Comparison of ENCODE assay signal across 18 cellular contexts in the genomic region with DNA sequence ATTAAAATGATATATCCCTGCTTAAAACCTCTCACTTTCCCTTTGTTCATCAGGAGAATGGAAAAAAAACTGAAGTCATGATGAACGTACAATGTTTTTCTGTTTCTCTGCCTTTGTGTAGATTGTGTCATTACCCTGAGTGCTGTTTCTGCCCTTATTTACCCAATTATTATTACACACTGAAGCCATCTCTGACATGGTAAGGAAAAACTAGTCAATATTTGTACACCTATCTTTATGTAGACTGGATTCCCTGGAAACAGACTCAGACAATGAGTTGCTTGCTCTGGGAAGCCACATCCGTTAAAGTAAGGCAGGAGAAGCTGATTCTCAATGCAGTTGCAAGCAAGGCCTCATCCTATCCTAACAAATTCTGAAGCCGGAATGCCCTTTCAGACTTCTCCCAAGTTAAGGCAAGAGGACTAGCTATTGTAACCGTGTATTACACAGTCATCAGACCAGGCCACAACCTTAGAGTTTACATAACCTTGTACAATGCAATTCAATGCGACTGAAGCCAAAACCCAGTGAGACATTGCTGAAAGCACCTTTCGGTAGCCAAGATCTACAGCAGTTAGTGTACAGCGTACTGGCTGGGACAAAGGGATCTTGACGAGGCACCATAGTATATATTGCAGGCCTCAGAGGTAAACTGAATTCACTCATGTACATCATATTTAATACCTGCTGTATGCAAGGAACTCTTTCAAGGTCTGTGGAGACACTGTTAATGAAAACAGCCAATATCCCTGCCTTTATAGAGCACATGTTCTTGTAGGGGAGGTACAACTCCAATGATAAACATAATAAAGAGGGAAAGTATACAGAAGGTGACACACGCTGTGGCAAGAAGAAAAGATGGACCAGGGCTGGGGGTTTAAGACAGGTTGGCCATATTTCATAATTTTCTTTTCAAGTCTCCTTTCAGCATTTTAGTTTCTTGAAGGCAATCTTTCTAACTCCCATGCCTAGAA.
"Had no signal": no experiment of that assay in that cellular context is flagged by ENCODE, and none has a peak within 500 bp of the region (broad histone marks: within the 10 kb centered on the region; RNA-seq: fewer than 3 reads in every experiment).

No MANE protein-coding gene starts in this region.

- H3K27me3 Mint-ChIP-seq: activated CD4-positive, alpha-beta T cell treated with anti-CD3 and anti-CD28 coated beads for 36 hours; memory B cell; naive thymus-derived CD4-positive, alpha-beta T cell; stimulated activated naive B cell treated with anti-CD40 and anti-IgM and Interleukin-4, amounts not matched to agents 10 μg/mL and 1 μg/mL and 100 μg/mL, for 72 hours had no signal

- H3K4me3 ChIP-seq: cardiac muscle cell, esophagus squamous epithelium, heart right ventricle, sigmoid colon, thyroid gland had no signal

- ATAC-seq: activated CD4-positive, alpha-beta T cell treated with anti-CD3 and anti-CD28 coated beads for 36 hours; activated naive CD4-positive, alpha-beta T cell treated with anti-CD3 and anti-CD28 coated beads, Interleukin-2, amount 50 U/mL, for 72 hours; heart right ventricle; naive thymus-derived CD4-positive, alpha-beta T cell; stimulated activated naive B cell treated with anti-CD40 and anti-IgM and Interleukin-4, amounts not matched to agents 10 μg/mL and 1 μg/mL and 100 μg/mL, for 72 hours; WTC11 had no signal

- H3K4me3 Mint-ChIP-seq: activated CD4-positive, alpha-beta T cell treated with anti-CD3 and anti-CD28 coated beads for 36 hours; immature natural killer cell; memory B cell; naive thymus-derived CD4-positive, alpha-beta T cell; stimulated activated naive B cell treated with anti-CD40 and anti-IgM and Interleukin-4, amounts not matched to agents 10 μg/mL and 1 μg/mL and 100 μg/mL, for 72 hours; WTC11 had no signal

- H3K36me3 Mint-ChIP-seq: immature natural killer cell; memory B cell; naive thymus-derived CD4-positive, alpha-beta T cell; stimulated activated naive B cell treated with anti-CD40 and anti-IgM and Interleukin-4, amounts not matched to agents 10 μg/mL and 1 μg/mL and 100 μg/mL, for 72 hours; WTC11 had no signal

- H3K27ac Mint-ChIP-seq: activated CD4-positive, alpha-beta T cell treated with anti-CD3 and anti-CD28 coated beads for 36 hours; activated naive CD4-positive, alpha-beta T cell treated with anti-CD3 and anti-CD28 coated beads, Interleukin-2, amount 50 U/mL, for 72 hours; immature natural killer cell; memory B cell; naive thymus-derived CD4-positive, alpha-beta T cell; stimulated activated naive B cell treated with anti-CD40 and anti-IgM and Interleukin-4, amounts not matched to agents 10 μg/mL and 1 μg/mL and 100 μg/mL, for 72 hours; WTC11 had no signal

- H3K9me3 ChIP-seq: esophagus squamous epithelium, heart right ventricle, sigmoid colon, thyroid gland had no signal

- H3K36me3 ChIP-seq: cardiac muscle cell, esophagus squamous epithelium, heart right ventricle, sigmoid colon, thyroid gland had no signal

- H3K4me1 Mint-ChIP-seq: activated CD4-positive, alpha-beta T cell treated with anti-CD3 and anti-CD28 coated beads for 36 hours; immature natural killer cell; memory B cell; naive thymus-derived CD4-positive, alpha-beta T cell; stimulated activated naive B cell treated with anti-CD40 and anti-IgM and Interleukin-4, amounts not matched to agents 10 μg/mL and 1 μg/mL and 100 μg/mL, for 72 hours had no signal

- H3K4me1 ChIP-seq: esophagus squamous epithelium, heart right ventricle, sigmoid colon, thyroid gland had no signal

- H3K27ac ChIP-seq: cardiac muscle cell, esophagus squamous epithelium, heart right ventricle, sigmoid colon, thyroid gland had no signal

- H3K27me3 ChIP-seq: cardiac muscle cell, esophagus squamous epithelium, heart right ventricle, sigmoid colon, thyroid gland had no signal

- DNase-seq: activated CD4-positive, alpha-beta T cell treated with anti-CD3 and anti-CD28 coated beads for 36 hours; activated CD4-positive, alpha-beta T cell treated with anti-CD3 and anti-CD28 coated beads, Interleukin-2, amount 50 U/mL, for 48 hours; activated gamma-delta T cell; dermis blood vessel endothelial cell; effector memory CD4-positive, alpha-beta T cell; esophagus squamous epithelium; heart right ventricle; immature natural killer cell; kidney glomerular epithelial cell; naive thymus-derived CD4-positive, alpha-beta T cell; sigmoid colon; stimulated activated CD4-positive, alpha-beta T cell treated with anti-CD3 and anti-CD28 coated beads, Interleukin-4, amount 100 ng/mL, for 24 hours; stimulated activated naive B cell treated with anti-CD40 and anti-IgM and Interleukin-4, amounts not matched to agents 10 μg/mL and 1 μg/mL and 100 μg/mL, for 72 hours; thyroid gland had no signal
